8 cellular contexts compared by ENCODE assay signal in the genomic region with DNA sequence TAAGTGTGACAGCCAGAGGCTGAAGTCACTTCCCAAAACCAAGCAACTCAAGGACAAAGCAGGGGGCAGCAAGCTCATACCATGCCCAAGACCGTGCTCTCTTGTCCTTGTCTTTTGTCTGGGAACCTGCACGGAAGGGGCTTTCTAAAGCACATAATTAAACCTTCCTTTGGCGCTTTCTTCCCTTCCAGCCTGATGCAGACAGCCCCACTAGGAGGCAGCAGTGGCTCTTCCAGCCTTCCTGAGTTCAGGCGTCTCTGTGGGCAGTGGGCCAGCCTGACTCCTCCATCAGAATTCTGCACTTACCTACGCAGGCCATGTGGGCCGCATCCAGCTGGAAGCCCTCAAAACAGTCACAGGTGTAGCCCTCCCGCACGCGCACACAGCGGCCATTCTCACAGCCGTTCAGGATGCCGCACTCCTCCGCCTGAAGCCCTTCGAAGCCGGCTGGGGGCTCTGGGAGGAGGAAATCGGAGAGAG. TPM values are rescaled to one million over a fixed set of nuclear protein-coding genes. Genes with fewer than 3 reads are reported as not detected.
DNase-seq lines count a peak whose midpoint lies in the region; ATAC-seq and TF ChIP-seq lines count a peak whose summit lies in the region.

No MANE protein-coding gene starts in this region.

- H3K4me3 ChIP-seq in epithelial cell of proximal tubule (ENCODE audit: low read depth, low read length) (no peak overlapping the region), mucosa of descending colon (no peak overlapping the region)

- DNase-seq in activated CD8-positive, alpha-beta memory T cell treated with anti-CD3 and anti-CD28 coated beads, Interleukin-2, amount 50 U/mL, for 48 hours = peak; percentile 40
- no peak for DNase-seq in activated CD8-positive, alpha-beta memory T cell treated with anti-CD3 and anti-CD28 coated beads, Interleukin-2, amount 50 U/mL, for 4 hours
- DNase-seq in NCI-H82 (lab: John Stamatoyannopoulos, UW) (peak; percentile 84), epithelial cell of proximal tubule (ENCODE audit: low read depth) (no peak), mucosa of descending colon (peak in 2 of 3 donors; percentile 44 to 46), GM19238 (ENCODE audit: insufficient read length, low spot score) (no peak)

- H3K4me1 ChIP-seq in mucosa of descending colon (ENCODE audit: low read depth) = no peaks in the 10 kb centered on the region

- ATAC-seq in mucosa of descending colon = peak; percentile 29
- ATAC-seq in GM19395 (IDR thresholded peaks at IDR 0.05; ENCODE audit: unreplicated experiment) = no peak
- no peak for ATAC-seq in HG03571 (IDR thresholded peaks at IDR 0.05; ENCODE audit: unreplicated experiment)

- H3K36me3 ChIP-seq in mucosa of descending colon (ENCODE audit: low read depth) = no peaks in the 10 kb centered on the region

- H3K9me3 ChIP-seq in mucosa of descending colon = no peaks in the 10 kb centered on the region

- TF ChIP-seq CTCF in epithelial cell of proximal tubule (conservative IDR thresholded peaks at IDR 0.05; ENCODE audit: low read depth, low read length) (peak; percentile 78), mucosa of descending colon (IDR thresholded peaks at IDR 0.05) (no peak)

- intact Hi-C loops in mucosa of descending colon (cut with DNase I, micrococcal nuclease) = no loop called here

RNA-seq across cellular contexts. Expression of gene ISCA2, which starts 7.6 kb away (rescaled TPM):
- total RNA-seq in epithelial cell of proximal tubule (41.6 and 50.3 TPM in 2 replicates), mucosa of descending colon (10 to 100 TPM; 22.4 to 36.1 (median 30.0) TPM)

RNA-seq across cellular contexts. Expression of gene NPC2, which starts 8.1 kb away (rescaled TPM):
- 229 and 281 TPM in 2 replicates for total RNA-seq in epithelial cell of proximal tubule
- total RNA-seq in mucosa of descending colon = 100 to 1,000 TPM; 150 to 212 (median 168) TPM

Comparison
In these comparisons a context has a peak if more than half of its experiments do, and no peak if none do; other contexts are left out.
1. DNase-seq: peak in activated CD8-positive, alpha-beta memory T cell treated with anti-CD3 and anti-CD28 coated beads, Interleukin-2, amount 50 U/mL, for 48 hours (single experiment), NCI-H82 (single experiment) and mucosa of descending colon (2 of 3); none in activated CD8-positive, alpha-beta memory T cell treated with anti-CD3 and anti-CD28 coated beads, Interleukin-2, amount 50 U/mL, for 4 hours (single experiment), epithelial cell of proximal tubule (single experiment) and GM19238 (single experiment).